7 cellular contexts compared by ENCODE assay signal in the genomic region with DNA sequence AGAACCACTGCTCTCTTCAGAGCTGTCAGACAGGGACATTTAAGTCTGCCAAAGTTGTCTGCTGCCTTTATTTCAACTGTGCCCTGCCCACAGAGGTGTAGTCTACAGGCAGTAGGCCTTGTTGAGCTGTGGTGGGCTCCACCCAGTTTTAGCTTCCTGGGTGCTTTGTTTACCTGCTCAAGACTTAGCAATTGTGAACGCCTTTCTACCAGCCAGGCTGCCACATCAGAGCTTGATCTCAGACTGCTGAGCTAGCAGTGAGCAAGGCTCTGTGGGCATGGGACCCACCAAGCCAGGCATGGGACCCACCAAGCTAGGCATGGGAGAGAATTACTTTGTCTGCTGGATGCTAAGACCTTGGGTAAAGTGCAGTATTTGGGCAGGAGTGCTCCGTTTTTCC.
DNase-seq lines count a peak whose midpoint lies in the region; ATAC-seq and TF ChIP-seq lines count a peak whose summit lies in the region.
"Not testable (repeated sequence)": the region's sequence is repeated elsewhere in the genome, so short reads cannot be mapped to it uniquely, and the experiment has no call there.

No MANE protein-coding gene starts in this region.

- H3K4me3 Mint-ChIP-seq in CD4-positive, CD25-positive, alpha-beta regulatory T cell; CD4-positive, alpha-beta T cell; T-helper 17 cell; central memory CD8-positive, alpha-beta T cell; effector memory CD8-positive, alpha-beta T cell; naive thymus-derived CD4-positive, alpha-beta T cell; naive thymus-derived CD8-positive, alpha-beta T cell: not testable (repeated sequence)

- not testable (repeated sequence) for H3K27me3 ChIP-seq in CD4-positive, CD25-positive, alpha-beta regulatory T cell (ENCODE audit: control insufficient read depth, insufficient read depth, low read length); CD4-positive, alpha-beta T cell (ENCODE audit: control insufficient read depth, insufficient read depth, low read length); naive thymus-derived CD4-positive, alpha-beta T cell (ENCODE audit: control insufficient read depth in 2 of 2, insufficient read depth in 2 of 2, low read length in 2 of 2)

- POLR2A ChIA-PET in CD4-positive, alpha-beta T cell (lab: Charles Lee); naive thymus-derived CD4-positive, alpha-beta T cell (lab: Charles Lee); naive thymus-derived CD8-positive, alpha-beta T cell (lab: Charles Lee): not testable (repeated sequence)

- CTCF ChIA-PET in CD4-positive, alpha-beta T cell (lab: Charles Lee); naive thymus-derived CD4-positive, alpha-beta T cell (lab: Charles Lee): not testable (repeated sequence)

- not testable (repeated sequence) for H3K4me1 ChIP-seq in CD4-positive, CD25-positive, alpha-beta regulatory T cell (ENCODE audit: control insufficient read depth, insufficient read depth, low read length, poor library complexity, severe bottlenecking); naive thymus-derived CD4-positive, alpha-beta T cell (ENCODE audit: control insufficient read depth in 2 of 2, insufficient read depth in 2 of 2, low read length in 2 of 2)

- not testable (repeated sequence) for H3K9me3 ChIP-seq in CD4-positive, CD25-positive, alpha-beta regulatory T cell (ENCODE audit: control insufficient read depth in 2 of 2, low read length in 2 of 2); CD4-positive, alpha-beta T cell (ENCODE audit: control insufficient read depth, low read length); T-helper 17 cell (ENCODE audit: control insufficient read depth, low read length, poor library complexity, severe bottlenecking); naive thymus-derived CD4-positive, alpha-beta T cell (ENCODE audit: control insufficient read depth in 2 of 3, low read length in 3 of 3)

- H3K36me3 Mint-ChIP-seq in CD4-positive, CD25-positive, alpha-beta regulatory T cell; CD4-positive, alpha-beta T cell (ENCODE audit: low read depth); T-helper 17 cell (ENCODE audit: low read depth); central memory CD8-positive, alpha-beta T cell (ENCODE audit: insufficient read depth); effector memory CD8-positive, alpha-beta T cell (ENCODE audit: insufficient read depth); naive thymus-derived CD4-positive, alpha-beta T cell; naive thymus-derived CD8-positive, alpha-beta T cell: not testable (repeated sequence)

- H3K4me1 Mint-ChIP-seq in CD4-positive, CD25-positive, alpha-beta regulatory T cell; CD4-positive, alpha-beta T cell (ENCODE audit: low read depth); T-helper 17 cell; central memory CD8-positive, alpha-beta T cell; effector memory CD8-positive, alpha-beta T cell (ENCODE audit: low read depth in 2 of 2); naive thymus-derived CD4-positive, alpha-beta T cell; naive thymus-derived CD8-positive, alpha-beta T cell: not testable (repeated sequence)

- intact Hi-C loops in CD4-positive, alpha-beta T cell (cut with DNase I, micrococcal nuclease); naive thymus-derived CD4-positive, alpha-beta T cell (cut with micrococcal nuclease): not testable (repeated sequence)

- H3K27ac Mint-ChIP-seq in CD4-positive, CD25-positive, alpha-beta regulatory T cell; CD4-positive, alpha-beta T cell; T-helper 17 cell; central memory CD8-positive, alpha-beta T cell (ENCODE audit: low read depth); effector memory CD8-positive, alpha-beta T cell; naive thymus-derived CD4-positive, alpha-beta T cell; naive thymus-derived CD8-positive, alpha-beta T cell: not testable (repeated sequence)

- DNase-seq in CD4-positive, CD25-positive, alpha-beta regulatory T cell; CD4-positive, alpha-beta T cell; T-helper 17 cell; central memory CD8-positive, alpha-beta T cell (ENCODE audit: low spot score in 2 of 2); effector memory CD8-positive, alpha-beta T cell; naive thymus-derived CD4-positive, alpha-beta T cell; naive thymus-derived CD8-positive, alpha-beta T cell: not testable (repeated sequence)

- not testable (repeated sequence) for H3K27me3 Mint-ChIP-seq in CD4-positive, CD25-positive, alpha-beta regulatory T cell; CD4-positive, alpha-beta T cell; T-helper 17 cell; central memory CD8-positive, alpha-beta T cell; effector memory CD8-positive, alpha-beta T cell; naive thymus-derived CD4-positive, alpha-beta T cell; naive thymus-derived CD8-positive, alpha-beta T cell

- not testable (repeated sequence) for TF ChIP-seq CTCF in CD4-positive, alpha-beta T cell (IDR thresholded peaks at IDR 0.05)

- not testable (repeated sequence) for H3K36me3 ChIP-seq in CD4-positive, CD25-positive, alpha-beta regulatory T cell (ENCODE audit: control insufficient read depth, insufficient read depth, low read length); naive thymus-derived CD4-positive, alpha-beta T cell (ENCODE audit: control insufficient read depth in 2 of 3, insufficient read depth in 3 of 3, low read length in 3 of 3)

- H3K4me3 ChIP-seq in CD4-positive, CD25-positive, alpha-beta regulatory T cell (ENCODE audit: low read depth, low read length); naive thymus-derived CD4-positive, alpha-beta T cell (ENCODE audit: low read length): not testable (repeated sequence)

- ATAC-seq in CD4-positive, CD25-positive, alpha-beta regulatory T cell (ENCODE audit: low read depth in 2 of 2): peak; percentile 28 to 67
- ATAC-seq in CD4-positive, alpha-beta T cell (ENCODE audit: poor library complexity): peak; percentile 80
- peak; percentile 83 for ATAC-seq in T-helper 17 cell
- peak; percentile 65 for ATAC-seq in central memory CD8-positive, alpha-beta T cell (replicated peaks; ENCODE audit: extremely low read depth, poor library complexity, severe bottlenecking)
- peak; percentile 43 for ATAC-seq in effector memory CD8-positive, alpha-beta T cell (replicated peaks)
- peak; percentile 56 for ATAC-seq in naive thymus-derived CD4-positive, alpha-beta T cell
- ATAC-seq in naive thymus-derived CD8-positive, alpha-beta T cell: peak; percentile 53 to 95

- H3K9me3 Mint-ChIP-seq in CD4-positive, CD25-positive, alpha-beta regulatory T cell; CD4-positive, alpha-beta T cell; central memory CD8-positive, alpha-beta T cell; effector memory CD8-positive, alpha-beta T cell; naive thymus-derived CD4-positive, alpha-beta T cell; naive thymus-derived CD8-positive, alpha-beta T cell: not testable (repeated sequence)

- not testable (repeated sequence) for H3K27ac ChIP-seq in CD4-positive, CD25-positive, alpha-beta regulatory T cell (ENCODE audit: insufficient read depth, low read length, poor library complexity, severe bottlenecking); CD4-positive, alpha-beta T cell (ENCODE audit: low read depth, low read length); naive thymus-derived CD4-positive, alpha-beta T cell (ENCODE audit: low read depth, low read length)
